In genomic region chr2:239000089-239000488, GRCh38 we compare ENCODE assay signal across 17 cellular contexts.
DNase-seq lines count a peak whose midpoint lies in the region; ATAC-seq, FAIRE-seq and TF ChIP-seq lines count a peak whose summit lies in the region.
"Had no signal": no experiment of that assay in that cellular context is flagged by ENCODE, and none has a peak within 500 bp of the region (broad histone marks: within the 10 kb centered on the region; RNA-seq: fewer than 3 reads in every experiment).

No MANE protein-coding gene starts in this region.

- H3K27ac ChIP-seq in spleen = no peak overlapping the region
- H3K27ac ChIP-seq: BLaER1 treated with 17β-estradiol and CSF1 and Interleukin-3, amounts not matched to agents 10 nM and 100 nM; HL-60 had no signal

- H3K36me3 ChIP-seq in bronchial epithelial cell (ENCODE audit: control insufficient read depth, insufficient read depth, low read length) (no peaks in the 10 kb centered on the region), spleen (no peaks in the 10 kb centered on the region)
- H3K36me3 ChIP-seq: BLaER1 treated with 17β-estradiol and CSF1 and Interleukin-3, amounts not matched to agents 10 nM and 100 nM had no signal

- H3K4me3 ChIP-seq in bronchial epithelial cell (ENCODE audit: low read depth, low read length) = no peak overlapping the region
- no peak overlapping the region for H3K4me3 ChIP-seq in spleen
- H3K4me3 ChIP-seq: BLaER1 treated with 17β-estradiol and CSF1 and Interleukin-3, amounts not matched to agents 10 nM and 100 nM; GM23338 had no signal

- H3K4me1 ChIP-seq in spleen = no peaks in the 10 kb centered on the region
- H3K4me1 ChIP-seq: BLaER1 treated with 17β-estradiol and CSF1 and Interleukin-3, amounts not matched to agents 10 nM and 100 nM had no signal

- WGBS in spleen, 5 donors = 86 to 99% (median 94%) methylated on average over 6 of the region's 6 CpGs

- ATAC-seq in GM18505 (IDR thresholded peaks at IDR 0.05; ENCODE audit: unreplicated experiment) = no peak
- ATAC-seq in HG03354 (IDR thresholded peaks at IDR 0.05; ENCODE audit: poor library complexity, severe bottlenecking, unreplicated experiment) = no peak
- ATAC-seq: CD8-positive, alpha-beta T cell; GM23338 had no signal

- TF ChIP-seq CTCF in bronchial epithelial cell (IDR thresholded peaks at IDR 0.05; ENCODE audit: insufficient read depth, low read length, severe bottlenecking) (no peak), spleen (IDR thresholded peaks at IDR 0.05 in 8 of 11, conservative IDR thresholded peaks at IDR 0.05 in 3 of 11) (no peak)

- peak; percentile 13 for FAIRE-seq in bronchial epithelial cell (lab: Jason Lieb, UNC)
- FAIRE-seq: G401.6, GM12891, GM18507, H54 had no signal

- peaks cover 10% of the 10 kb centered on the region for H3K27me3 ChIP-seq in bronchial epithelial cell (ENCODE audit: control insufficient read depth, insufficient read depth, low read length)
- H3K27me3 ChIP-seq in spleen (replicated peaks in 1 of 7) = peaks cover 0 to 44% (median 0%) of the 10 kb centered on the region in 7 donors
- H3K27me3 ChIP-seq: BLaER1 treated with 17β-estradiol and CSF1 and Interleukin-3, amounts not matched to agents 10 nM and 100 nM had no signal

- intact Hi-C loops in spleen (cut with DNase I; ENCODE audit: low total_unique reads) = no loop called here

- peak; percentile 19 for DNase-seq in activated CD8-positive, alpha-beta memory T cell treated with anti-CD3 and anti-CD28 coated beads for 24 hours
- DNase-seq in activated CD8-positive, alpha-beta memory T cell treated with anti-CD3 and anti-CD28 coated beads, Interleukin-2, amount 50 U/mL, for 4 hours = no peak
- DNase-seq in bronchial epithelial cell (ENCODE audit: low read depth) (no peak), islet precursor cell (peak; percentile 24), spleen (peak; percentile 27)
- DNase-seq: HCEC 1CT, IMR-90 had no signal

- TF ChIP-seq POLR2A in spleen (IDR thresholded peaks at IDR 0.05) = no peak
- no peak for TF ChIP-seq POLR2A in GM18505 (IDR thresholded peaks at IDR 0.05; ENCODE audit: borderline replicate concordance, extremely low read depth, insufficient read depth, insufficient read length)

- peaks cover 0 to 24% (median 8%) of the 10 kb centered on the region in 8 donors for H3K9me3 ChIP-seq in spleen

Comparison
In these comparisons a context has a peak if more than half of its experiments do, and no peak if none do; other contexts are left out.
1. DNase-seq: peak in activated CD8-positive, alpha-beta memory T cell treated with anti-CD3 and anti-CD28 coated beads for 24 hours (single experiment), islet precursor cell (single experiment) and spleen (single experiment); none in activated CD8-positive, alpha-beta memory T cell treated with anti-CD3 and anti-CD28 coated beads, Interleukin-2, amount 50 U/mL, for 4 hours (single experiment) and bronchial epithelial cell (single experiment).